ENCODE assay signal across 15 cellular contexts in genomic region chr7:69568266-69568665, GRCh38. TPM values are rescaled to one million over a fixed set of nuclear protein-coding genes. Genes with fewer than 3 reads are reported as not detected.
DNase-seq lines count a peak whose midpoint lies in the region; ATAC-seq, FAIRE-seq and TF ChIP-seq lines count a peak whose summit lies in the region.
"Had no signal": no experiment of that assay in that cellular context is flagged by ENCODE, and none has a peak within 500 bp of the region (broad histone marks: within the 10 kb centered on the region; RNA-seq: fewer than 3 reads in every experiment).

No MANE protein-coding gene starts in this region.

- TF ChIP-seq POLR2A in A549 (IDR thresholded peaks at IDR 0.05; ENCODE audit: low read length) (no peak), spleen (IDR thresholded peaks at IDR 0.05) (no peak), body of pancreas (IDR thresholded peaks at IDR 0.05) (no peak)

- 15% methylated on average over 6 of the region's 6 CpGs for WGBS in A549 (ENCODE audit: missing lambda C conversion rate)
- 83 to 89% (median 89%) methylated on average over 6 of the region's 6 CpGs for WGBS in spleen, 5 donors
- WGBS in body of pancreas, 2 donors = 69% methylated on average over 6 of the region's 6 CpGs

- H3K9me3 ChIP-seq in A549 (no peaks in the 10 kb centered on the region), MG63 (no peaks in the 10 kb centered on the region), spleen (no peaks in the 10 kb centered on the region), body of pancreas (no peaks in the 10 kb centered on the region)
- H3K9me3 ChIP-seq: BLaER1, Caco-2 had no signal

- no peaks in the 10 kb centered on the region for H3K36me3 ChIP-seq in MG63
- no peaks in the 10 kb centered on the region for H3K36me3 ChIP-seq in bronchial epithelial cell (ENCODE audit: control insufficient read depth, insufficient read depth, low read length)
- no peaks in the 10 kb centered on the region for H3K36me3 ChIP-seq in spleen
- H3K36me3 ChIP-seq in body of pancreas (replicated peaks in 1 of 2; ENCODE audit: insufficient read depth in 1 of 2, low read depth in 2 of 2) = no peaks in the 10 kb centered on the region
- H3K36me3 ChIP-seq: BLaER1 had no signal

- H3K4me3 ChIP-seq in A549 (no peak overlapping the region), MG63 (no peak overlapping the region), bronchial epithelial cell (ENCODE audit: low read depth, low read length) (no peak overlapping the region), spleen (no peak overlapping the region), body of pancreas (no peak overlapping the region)
- H3K4me3 ChIP-seq: BLaER1 had no signal

- no peak for DNase-seq in A549 (ENCODE audit: low read depth in 1 of 2, low spot score in 1 of 2)
- peak; percentile 4 for DNase-seq in MG63
- peak; percentile 31 for DNase-seq in bronchial epithelial cell (ENCODE audit: low read depth)
- peak; percentile 25 to 74 for DNase-seq in foreskin keratinocyte
- no peak for DNase-seq in spleen
- DNase-seq in body of pancreas = no peak
- DNase-seq in ureter (ENCODE audit: low spot score) = no peak
- DNase-seq in DMS79 treated with DMSO at 0.1 percent for 48 hours (lab: John Stamatoyannopoulos, UW) = no peak
- DNase-seq: AML-193; Caco-2; CD8-positive, alpha-beta memory T cell had no signal

- TF ChIP-seq RAD21 in A549 (conservative IDR thresholded peaks at IDR 0.05 in 1 of 2, IDR thresholded peaks at IDR 0.05 in 1 of 2) = no peak

- POLR2A ChIA-PET in A549 (lab: Yijun Ruan, JAX) = no interaction called here

- TF ChIP-seq EP300 in A549 (IDR thresholded peaks at IDR 0.05) = no peak

- H3K4me1 ChIP-seq in A549 (peaks cover 15% of the 10 kb centered on the region), foreskin keratinocyte (no peaks in the 10 kb centered on the region), spleen (no peaks in the 10 kb centered on the region), body of pancreas (no peaks in the 10 kb centered on the region)
- H3K4me1 ChIP-seq: Caco-2 had no signal

- ATAC-seq in A549 (peak; percentile 24 to 39; a peak in 2 of 6 replicates), foreskin keratinocyte (peak; percentile 86), body of pancreas (no peak)
- ATAC-seq: HCT116 had no signal

- H3K27ac ChIP-seq in A549 = no peak overlapping the region
- no peak overlapping the region for H3K27ac ChIP-seq in foreskin keratinocyte
- no peak overlapping the region for H3K27ac ChIP-seq in spleen
- no peak overlapping the region for H3K27ac ChIP-seq in body of pancreas
- H3K27ac ChIP-seq: 22Rv1, BLaER1 had no signal

- intact Hi-C loops in spleen (cut with DNase I; ENCODE audit: low total_unique reads) (no loop called here), body of pancreas (cut with DNase I) (no loop called here)

- no peak for FAIRE-seq in A549 (lab: Jason Lieb, UNC)
- FAIRE-seq in bronchial epithelial cell (lab: Jason Lieb, UNC) = no peak
- FAIRE-seq: H1 had no signal

- CTCF ChIA-PET in A549 (lab: Yijun Ruan, JAX) = no interaction called here

- TF ChIP-seq CTCF in A549 (IDR thresholded peaks at IDR 0.05) (no peak), bronchial epithelial cell (IDR thresholded peaks at IDR 0.05; ENCODE audit: insufficient read depth, low read length, severe bottlenecking) (no peak), foreskin keratinocyte (conservative IDR thresholded peaks at IDR 0.05) (no peak), spleen (IDR thresholded peaks at IDR 0.05 in 8 of 11, conservative IDR thresholded peaks at IDR 0.05 in 3 of 11) (no peak), body of pancreas (IDR thresholded peaks at IDR 0.05) (no peak)

- no peaks in the 10 kb centered on the region for H3K27me3 ChIP-seq in MG63
- H3K27me3 ChIP-seq in bronchial epithelial cell (ENCODE audit: control insufficient read depth, insufficient read depth, low read length) = no peaks in the 10 kb centered on the region
- no peaks in the 10 kb centered on the region for H3K27me3 ChIP-seq in foreskin keratinocyte
- H3K27me3 ChIP-seq in spleen (replicated peaks in 1 of 7) = peaks cover 0 to 10% (median 0%) of the 10 kb centered on the region in 7 donors
- peaks cover 0 to 4% of the 10 kb centered on the region in 2 donors for H3K27me3 ChIP-seq in body of pancreas
- H3K27me3 ChIP-seq: BLaER1 had no signal

- H3K4me2 ChIP-seq in A549 = peak overlapping the region; percentile 43
- H3K4me2 ChIP-seq: BLaER1 had no signal

TF ChIP-seq in A549, 52 proteins besides CTCF, POLR2A, EP300 and RAD21:
- TF ChIP-seq ZNF302 (CRISPR knock-in tag; IDR thresholded peaks at IDR 0.05) (no peak), POLR2AphosphoS2 (conservative IDR thresholded peaks at IDR 0.05; ENCODE audit: low read length) (no peak), MYC (IDR thresholded peaks at IDR 0.05; ENCODE audit: borderline replicate concordance, low read length) (no peak), PBX3 (IDR thresholded peaks at IDR 0.05) (no peak), EHF (CRISPR knock-in tag; IDR thresholded peaks at IDR 0.05) (no peak), CBX8 (IDR thresholded peaks at IDR 0.05) (no peak)
- TF ChIP-seq, protein P1, sequence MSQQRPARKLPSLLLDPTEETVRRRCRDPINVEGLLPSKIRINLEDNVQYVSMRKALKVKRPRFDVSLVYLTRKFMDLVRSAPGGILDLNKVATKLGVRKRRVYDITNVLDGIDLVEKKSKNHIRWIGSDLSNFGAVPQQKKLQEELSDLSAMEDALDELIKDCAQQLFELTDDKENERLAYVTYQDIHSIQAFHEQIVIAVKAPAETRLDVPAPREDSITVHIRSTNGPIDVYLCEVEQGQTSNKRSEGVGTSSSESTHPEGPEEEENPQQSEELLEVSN (IDR thresholded peaks at IDR 0.05; ENCODE audit: borderline replicate concordance, low read depth) = no peak
- TF ChIP-seq, protein P2, sequence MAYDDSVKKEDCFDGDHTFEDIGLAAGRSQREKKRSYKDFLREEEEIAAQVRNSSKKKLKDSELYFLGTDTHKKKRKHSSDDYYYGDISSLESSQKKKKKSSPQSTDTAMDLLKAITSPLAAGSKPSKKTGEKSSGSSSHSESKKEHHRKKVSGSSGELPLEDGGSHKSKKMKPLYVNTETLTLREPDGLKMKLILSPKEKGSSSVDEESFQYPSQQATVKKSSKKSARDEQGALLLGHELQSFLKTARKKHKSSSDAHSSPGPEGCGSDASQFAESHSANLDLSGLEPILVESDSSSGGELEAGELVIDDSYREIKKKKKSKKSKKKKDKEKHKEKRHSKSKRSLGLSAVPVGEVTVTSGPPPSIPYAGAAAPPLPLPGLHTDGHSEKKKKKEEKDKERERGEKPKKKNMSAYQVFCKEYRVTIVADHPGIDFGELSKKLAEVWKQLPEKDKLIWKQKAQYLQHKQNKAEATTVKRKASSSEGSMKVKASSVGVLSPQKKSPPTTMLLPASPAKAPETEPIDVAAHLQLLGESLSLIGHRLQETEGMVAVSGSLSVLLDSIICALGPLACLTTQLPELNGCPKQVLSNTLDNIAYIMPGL (CRISPR knock-in tag; IDR thresholded peaks at IDR 0.05; ENCODE audit: borderline replicate concordance) = no peak
- TF ChIP-seq, protein P3, sequence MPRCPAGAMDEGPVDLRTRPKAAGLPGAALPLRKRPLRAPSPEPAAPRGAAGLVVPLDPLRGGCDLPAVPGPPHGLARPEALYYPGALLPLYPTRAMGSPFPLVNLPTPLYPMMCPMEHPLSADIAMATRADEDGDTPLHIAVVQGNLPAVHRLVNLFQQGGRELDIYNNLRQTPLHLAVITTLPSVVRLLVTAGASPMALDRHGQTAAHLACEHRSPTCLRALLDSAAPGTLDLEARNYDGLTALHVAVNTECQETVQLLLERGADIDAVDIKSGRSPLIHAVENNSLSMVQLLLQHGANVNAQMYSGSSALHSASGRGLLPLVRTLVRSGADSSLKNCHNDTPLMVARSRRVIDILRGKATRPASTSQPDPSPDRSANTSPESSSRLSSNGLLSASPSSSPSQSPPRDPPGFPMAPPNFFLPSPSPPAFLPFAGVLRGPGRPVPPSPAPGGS (IDR thresholded peaks at IDR 0.05) = no peak

RNA-seq across cellular contexts. Expression of gene AUTS2, which starts 30.0 kb away (rescaled TPM):
- polyA plus RNA-seq in A549 (2011; rRNA removed) = 1.6 and 1.8 TPM in 2 replicates
- 0.59 and 0.75 TPM in 2 replicates for polyA plus RNA-seq in A549 (2012; cell fraction: cytosol; rRNA removed)
- polyA plus RNA-seq in A549 (2012; cell fraction: nucleus; rRNA removed) = 2.1 and 3.6 TPM in 2 replicates
- polyA plus RNA-seq in A549 (2017; fragmentation: RNase III; extraction: RNeasy Plus Mini Kit Qiagen cat#74134 plus additional on column Dnase treatment) = 2.8 to 4.3 TPM (median 3.6 TPM) in 3 replicates
- 6.0 and 6.4 TPM in 2 replicates for polyA minus RNA-seq in A549 (2011; rRNA and poly(A)+ RNA removed)
- 2.2 and 2.7 TPM in 2 replicates for total RNA-seq in MG63 (2014; rRNA removed; shearing (Covaris generic); ENCODE audit: low replicate concordance)
- total RNA-seq in bronchial epithelial cell = 9.5 and 11.8 TPM in 2 replicates
- total RNA-seq in foreskin keratinocyte = 7.4 and 9.8 TPM in 2 replicates
- polyA plus RNA-seq in foreskin keratinocyte = 1.7 and 2.8 TPM in 2 replicates
- total RNA-seq in spleen = 10 to 100 TPM; 18.6 to 54.8 (median 32.3) TPM
- 10 to 100 TPM in 1 of 3 donors, 1 to 10 TPM in 2; 6.1 to 10.2 (median 6.9) TPM for polyA plus RNA-seq in spleen
- total RNA-seq in body of pancreas = 10 to 100 TPM; 11.7 to 18.5 TPM
- total RNA-seq in ureter = 119 TPM

Comparison
In these comparisons a context has a peak if more than half of its experiments do, and no peak if none do; other contexts are left out.
1. DNase-seq: peak in MG63 (single experiment), bronchial epithelial cell (single experiment) and foreskin keratinocyte (2 of 2); none in A549 (0 of 2), spleen (single experiment), body of pancreas (0 of 4), ureter (single experiment) and DMS79 treated with DMSO at 0.1 percent for 48 hours (single experiment).